ENCODE assay signal across 8 cellular contexts in the genomic region with DNA sequence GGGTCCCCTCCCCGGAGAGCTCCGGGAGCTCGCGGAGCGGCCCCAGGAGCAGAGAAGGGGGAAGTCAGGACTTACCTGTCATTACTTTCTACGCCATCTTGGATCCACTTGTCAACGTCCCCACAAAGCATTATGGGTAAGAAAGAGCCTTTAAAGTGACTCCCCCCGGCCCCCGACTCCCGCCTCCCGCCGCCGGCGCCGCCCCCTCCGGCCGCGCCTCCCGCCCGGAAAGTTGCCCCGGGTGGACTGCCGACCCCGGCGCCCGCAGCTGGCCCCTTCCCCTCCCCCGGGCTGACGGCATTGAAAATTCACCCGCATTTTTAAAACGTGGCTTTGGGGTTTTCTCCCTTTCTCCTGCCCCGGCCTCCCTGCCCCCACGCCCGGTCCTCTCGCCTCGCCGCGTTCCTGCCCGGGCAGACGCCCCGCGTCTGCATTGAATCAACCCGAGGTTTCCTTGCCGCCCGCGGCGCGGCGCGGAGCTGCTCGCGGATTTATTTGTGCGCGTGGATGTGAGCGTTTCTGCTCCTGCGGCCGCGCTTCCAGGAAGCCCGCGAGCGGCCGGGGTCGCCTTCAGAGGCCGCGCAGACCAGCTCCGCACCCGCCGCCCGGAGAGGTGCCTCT. TPM values are rescaled to one million over a fixed set of nuclear protein-coding genes. Genes with fewer than 3 reads are reported as not detected.
A peak's percentile ranks its signal among the peaks of the same experiment; 100 is the strongest.
DNase-seq lines count a peak whose midpoint lies in the region; ATAC-seq, FAIRE-seq and TF ChIP-seq lines count a peak whose summit lies in the region.

A gene with protein sequence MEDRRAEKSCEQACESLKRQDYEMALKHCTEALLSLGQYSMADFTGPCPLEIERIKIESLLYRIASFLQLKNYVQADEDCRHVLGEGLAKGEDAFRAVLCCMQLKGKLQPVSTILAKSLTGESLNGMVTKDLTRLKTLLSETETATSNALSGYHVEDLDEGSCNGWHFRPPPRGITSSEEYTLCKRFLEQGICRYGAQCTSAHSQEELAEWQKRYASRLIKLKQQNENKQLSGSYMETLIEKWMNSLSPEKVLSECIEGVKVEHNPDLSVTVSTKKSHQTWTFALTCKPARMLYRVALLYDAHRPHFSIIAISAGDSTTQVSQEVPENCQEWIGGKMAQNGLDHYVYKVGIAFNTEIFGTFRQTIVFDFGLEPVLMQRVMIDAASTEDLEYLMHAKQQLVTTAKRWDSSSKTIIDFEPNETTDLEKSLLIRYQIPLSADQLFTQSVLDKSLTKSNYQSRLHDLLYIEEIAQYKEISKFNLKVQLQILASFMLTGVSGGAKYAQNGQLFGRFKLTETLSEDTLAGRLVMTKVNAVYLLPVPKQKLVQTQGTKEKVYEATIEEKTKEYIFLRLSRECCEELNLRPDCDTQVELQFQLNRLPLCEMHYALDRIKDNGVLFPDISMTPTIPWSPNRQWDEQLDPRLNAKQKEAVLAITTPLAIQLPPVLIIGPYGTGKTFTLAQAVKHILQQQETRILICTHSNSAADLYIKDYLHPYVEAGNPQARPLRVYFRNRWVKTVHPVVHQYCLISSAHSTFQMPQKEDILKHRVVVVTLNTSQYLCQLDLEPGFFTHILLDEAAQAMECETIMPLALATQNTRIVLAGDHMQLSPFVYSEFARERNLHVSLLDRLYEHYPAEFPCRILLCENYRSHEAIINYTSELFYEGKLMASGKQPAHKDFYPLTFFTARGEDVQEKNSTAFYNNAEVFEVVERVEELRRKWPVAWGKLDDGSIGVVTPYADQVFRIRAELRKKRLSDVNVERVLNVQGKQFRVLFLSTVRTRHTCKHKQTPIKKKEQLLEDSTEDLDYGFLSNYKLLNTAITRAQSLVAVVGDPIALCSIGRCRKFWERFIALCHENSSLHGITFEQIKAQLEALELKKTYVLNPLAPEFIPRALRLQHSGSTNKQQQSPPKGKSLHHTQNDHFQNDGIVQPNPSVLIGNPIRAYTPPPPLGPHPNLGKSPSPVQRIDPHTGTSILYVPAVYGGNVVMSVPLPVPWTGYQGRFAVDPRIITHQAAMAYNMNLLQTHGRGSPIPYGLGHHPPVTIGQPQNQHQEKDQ (N-terminal part only) (minus strand): TSS at position 124 of the 621 bp plus-strand sequence. CDS start 26,392 bp downstream, outside the sequence.

- no peak for FAIRE-seq in RCC 7860 (lab: Jason Lieb, UNC)

- CTCF ChIA-PET in CD4-positive, alpha-beta memory T cell (lab: Charles Lee; ENCODE audit: partially characterized antibody): interaction anchor here (1.0 to 1.3 kb wide), 3 partner anchors 18 to 44 kb away, joined by 3 to 4 read pairs (median 3); no protein-coding TSS in a partner anchor

- peak; percentile 80 to 83 (median 81) for DNase-seq in CD4-positive, alpha-beta memory T cell
- DNase-seq in RCC 7860 (ENCODE audit: low spot score) (peak; percentile 66), esophagus muscularis mucosa (ENCODE audit: extremely low spot score) (peak; percentile 92)
- peak; percentile 57 for DNase-seq in activated T-cell treated with anti-CD3 and anti-CD28 coated beads, Interleukin-2, amount 50 U/mL, for 4 hours
- peak; percentile 51 for DNase-seq in stimulated activated CD8-positive, alpha-beta memory T cell treated with anti-CD3 and anti-CD28 coated beads, Interleukin-7, amount 100 ng/mL, for 24 hours (ENCODE audit: low read depth)

- H3K36me3 ChIP-seq in CD4-positive, alpha-beta memory T cell (ENCODE audit: insufficient read depth, low read length): peaks cover 5% of the 10 kb centered on the region
- H3K36me3 ChIP-seq in KOPT-K1 (ENCODE audit: insufficient read depth, low read length) (peaks cover 19% of the 10 kb centered on the region), esophagus muscularis mucosa (peaks cover 0 to 13% (median 0%) of the 10 kb centered on the region in 4 donors), muscle layer of duodenum (ENCODE audit: control insufficient read depth in 1 of 2, insufficient read depth in 2 of 2, low read length in 2 of 2) (peaks cover 0 to 4% of the 10 kb centered on the region in 2 donors)

- peak within 1 kb of the TSS; percentile 86 to 96 (median 92) for H3K27ac Mint-ChIP-seq in CD4-positive, alpha-beta memory T cell

- no peaks in the 10 kb centered on the region for H3K9me3 ChIP-seq in CD4-positive, alpha-beta memory T cell (ENCODE audit: control insufficient read depth in 1 of 2, low read length in 2 of 2)
- H3K9me3 ChIP-seq in KOPT-K1 (ENCODE audit: insufficient read depth, low read length, poor library complexity, severe bottlenecking) (no peaks in the 10 kb centered on the region), esophagus muscularis mucosa (no peaks in the 10 kb centered on the region), muscle layer of duodenum (ENCODE audit: control insufficient read depth in 1 of 2, low read length in 2 of 2) (no peaks in the 10 kb centered on the region)

- no peaks in the 10 kb centered on the region for H3K9me3 Mint-ChIP-seq in CD4-positive, alpha-beta memory T cell
- H3K9me3 Mint-ChIP-seq in activated T-cell treated with anti-CD3 and anti-CD28 coated beads, Interleukin-2, amount 50 U/mL, for 4 hours: no peaks in the 10 kb centered on the region

- intact Hi-C loops in CD4-positive, alpha-beta memory T cell (cut with micrococcal nuclease): loop anchor here (5.0 kb wide), 2 partner anchors 117 to 472 kb away; a partner anchor contains a TSS
- intact Hi-C loops in esophagus muscularis mucosa (cut with DNase I): loop anchor here (10.0 kb wide), 1 partner anchor 120 kb away; a partner anchor contains a TSS

- peaks cover 63% of the 10 kb centered on the region for H3K4me1 ChIP-seq in CD4-positive, alpha-beta memory T cell (ENCODE audit: insufficient read depth, low read length)
- H3K4me1 ChIP-seq in esophagus muscularis mucosa (peaks cover 36 to 54% (median 51%) of the 10 kb centered on the region in 4 donors), muscle layer of duodenum (ENCODE audit: control insufficient read depth in 1 of 2, insufficient read depth in 2 of 2, low read length in 2 of 2) (peaks cover 10 to 42% of the 10 kb centered on the region in 2 donors)

- H3K36me3 Mint-ChIP-seq in CD4-positive, alpha-beta memory T cell: peaks cover 5 to 31% of the 10 kb centered on the region in 2 donors
- H3K36me3 Mint-ChIP-seq in activated T-cell treated with anti-CD3 and anti-CD28 coated beads, Interleukin-2, amount 50 U/mL, for 4 hours (ENCODE audit: insufficient read depth): peaks cover 9% of the 10 kb centered on the region

- H3K27ac ChIP-seq in CD4-positive, alpha-beta memory T cell (ENCODE audit: low read depth, low read length): peak within 1 kb of the TSS; percentile 84
- H3K27ac ChIP-seq in KOPT-K1 (ENCODE audit: low read depth, low read length, poor library complexity, severe bottlenecking) (peak within 1 kb of the TSS; percentile 91), esophagus muscularis mucosa (replicated peaks in 1 of 4) (peak within 1 kb of the TSS; percentile 82 to 90 (median 86)), muscle layer of duodenum (ENCODE audit: low read length) (peak within 1 kb of the TSS; percentile 77)

- WGBS in esophagus muscularis mucosa: 1% methylated on average over 30 of the region's 67 CpGs

- ATAC-seq in GM21515 (IDR thresholded peaks at IDR 0.05; ENCODE audit: unreplicated experiment): peak; percentile 39
- ATAC-seq in activated T-cell treated with anti-CD3 and anti-CD28 coated beads, Interleukin-2, amount 50 U/mL, for 4 hours: peak; percentile 82 to 86

- peak within 1 kb of the TSS; percentile 88 to 93 (median 90) for H3K4me3 Mint-ChIP-seq in CD4-positive, alpha-beta memory T cell
- peak within 1 kb of the TSS; percentile 91 for H3K4me3 Mint-ChIP-seq in activated T-cell treated with anti-CD3 and anti-CD28 coated beads, Interleukin-2, amount 50 U/mL, for 4 hours

- TF ChIP-seq CTCF in esophagus muscularis mucosa (IDR thresholded peaks at IDR 0.05): no peak

- no peaks in the 10 kb centered on the region for H3K27me3 ChIP-seq in CD4-positive, alpha-beta memory T cell (ENCODE audit: insufficient read depth, low read length)
- H3K27me3 ChIP-seq in esophagus muscularis mucosa (no peaks in the 10 kb centered on the region), muscle layer of duodenum (ENCODE audit: low read depth, low read length) (no peaks in the 10 kb centered on the region)

- peak within 1 kb of the TSS; percentile 78 to 81 for H3K4me3 ChIP-seq in CD4-positive, alpha-beta memory T cell (ENCODE audit: low read length in 2 of 2)
- H3K4me3 ChIP-seq in esophagus muscularis mucosa: peak within 1 kb of the TSS; percentile 85 to 99 (median 96)
- H3K4me3 ChIP-seq in muscle layer of duodenum (ENCODE audit: low read depth in 1 of 2, low read length in 2 of 2): peak within 1 kb of the TSS; percentile 68 to 98

- POLR2A ChIA-PET in CD4-positive, alpha-beta memory T cell (lab: Charles Lee; ENCODE audit: partially characterized antibody): interaction anchor here (0.5 to 2.0 kb wide), 13 partner anchors 10 to 580 kb away, joined by 3 to 24 read pairs (median 4); a partner anchor contains a TSS

- TF ChIP-seq EP300 in esophagus muscularis mucosa (IDR thresholded peaks at IDR 0.05): no peak

- TF ChIP-seq POLR2A in esophagus muscularis mucosa (IDR thresholded peaks at IDR 0.05; ENCODE audit: low read depth): no peak

- no peaks in the 10 kb centered on the region for H3K27me3 Mint-ChIP-seq in CD4-positive, alpha-beta memory T cell
- H3K27me3 Mint-ChIP-seq in activated T-cell treated with anti-CD3 and anti-CD28 coated beads, Interleukin-2, amount 50 U/mL, for 4 hours (ENCODE audit: low read depth): no peaks in the 10 kb centered on the region

- peaks cover 43 to 60% (median 50%) of the 10 kb centered on the region in 4 donors for H3K4me1 Mint-ChIP-seq in CD4-positive, alpha-beta memory T cell
- H3K4me1 Mint-ChIP-seq in activated T-cell treated with anti-CD3 and anti-CD28 coated beads, Interleukin-2, amount 50 U/mL, for 4 hours (ENCODE audit: low read depth): peaks cover 50% of the 10 kb centered on the region

RNA-seq across cellular contexts. Expression of the gene that starts here (rescaled TPM):
- total RNA-seq in CD4-positive, alpha-beta memory T cell: 100 to 1,000 TPM; 100 to 104 TPM
- 10 to 100 TPM; 32.0 to 72.3 TPM for polyA plus RNA-seq in CD4-positive, alpha-beta memory T cell
- 10 to 100 TPM; 41.1 to 47.2 (median 46.6) TPM for total RNA-seq in activated T-cell treated with anti-CD3 and anti-CD28 coated beads, Interleukin-2, amount 50 U/mL, for 4 hours
- 10 to 100 TPM; 35.0 to 62.3 (median 45.8) TPM for total RNA-seq in esophagus muscularis mucosa

Comparison
In these comparisons a context has a peak if more than half of its experiments do, and no peak if none do; other contexts are left out.
1. Peak in every context shown above with its lines: DNase-seq, ATAC-seq, H3K4me3 ChIP-seq and H3K27ac ChIP-seq.